ENCODE assay signal across 12 cellular contexts in genomic region chrX:71992711-71993110, GRCh38.
A peak's percentile ranks its signal among the peaks of the same experiment; 100 is the strongest.
DNase-seq lines count a peak whose midpoint lies in the region; ATAC-seq and TF ChIP-seq lines count a peak whose summit lies in the region.
"Had no signal": no experiment of that assay in that cellular context is flagged by ENCODE, and none has a peak within 500 bp of the region (broad histone marks: within the 10 kb centered on the region; RNA-seq: fewer than 3 reads in every experiment).

No MANE protein-coding gene starts in this region.

- H3K4me3 Mint-ChIP-seq in activated CD4-positive, alpha-beta T cell treated with anti-CD3 and anti-CD28 coated beads, Interleukin-2, amount 10 ng/mL, durations not matched to agents 7 days and 5 days: no peak overlapping the region
- peak overlapping the region; percentile 18 for H3K4me3 Mint-ChIP-seq in central memory CD8-positive, alpha-beta T cell

- ATAC-seq in central memory CD8-positive, alpha-beta T cell (replicated peaks; ENCODE audit: extremely low read depth, poor library complexity, severe bottlenecking): peak; percentile 97
- no peak for ATAC-seq in HG02759 (IDR thresholded peaks at IDR 0.05; ENCODE audit: unreplicated experiment)
- ATAC-seq in HG02938 (IDR thresholded peaks at IDR 0.05; ENCODE audit: unreplicated experiment): no peak
- no peak for ATAC-seq in HG02973 (IDR thresholded peaks at IDR 0.05; ENCODE audit: unreplicated experiment)
- ATAC-seq: right cardiac atrium had no signal

- peaks cover 9% of the 10 kb centered on the region for H3K27me3 Mint-ChIP-seq in activated CD4-positive, alpha-beta T cell treated with anti-CD3 and anti-CD28 coated beads, Interleukin-2, amount 10 ng/mL, durations not matched to agents 7 days and 5 days
- H3K27me3 Mint-ChIP-seq in central memory CD8-positive, alpha-beta T cell: no peaks in the 10 kb centered on the region

- POLR2A ChIA-PET in activated CD4-positive, alpha-beta T cell treated with anti-CD3 and anti-CD28 coated beads, Interleukin-2, amount 10 ng/mL, durations not matched to agents 7 days and 5 days (lab: Charles Lee): no interaction called here

- no peak overlapping the region for H3K4me3 ChIP-seq in GM12865 (ENCODE audit: low read depth, low read length)

- peak overlapping the region; percentile 78 for H3K27ac Mint-ChIP-seq in activated CD4-positive, alpha-beta T cell treated with anti-CD3 and anti-CD28 coated beads, Interleukin-2, amount 10 ng/mL, durations not matched to agents 7 days and 5 days
- peak overlapping the region; percentile 89 for H3K27ac Mint-ChIP-seq in central memory CD8-positive, alpha-beta T cell (ENCODE audit: low read depth)

- CTCF ChIA-PET in activated CD4-positive, alpha-beta T cell treated with anti-CD3 and anti-CD28 coated beads, Interleukin-2, amount 10 ng/mL, durations not matched to agents 7 days and 5 days (lab: Charles Lee): interaction anchor here (1.0 to 1.4 kb wide), 2 partner anchors 11 to 26 kb away, joined by 4 read pairs; no protein-coding TSS in a partner anchor

- peak; percentile 9 for DNase-seq in GM12865 (ENCODE audit: low read depth)
- DNase-seq in activated CD4-positive, alpha-beta T cell treated with anti-CD3 and anti-CD28 coated beads, Interleukin-2, amount 10 ng/mL, durations not matched to agents 7 days and 5 days: peak; percentile 50
- DNase-seq in central memory CD8-positive, alpha-beta T cell (ENCODE audit: low spot score in 2 of 2): peak; percentile 30 to 76
- peak; percentile 35 for DNase-seq in stimulated activated CD8-positive, alpha-beta memory T cell treated with anti-CD3 and anti-CD28 coated beads, Interleukin-12 subunit alpha, Interleukin-12 subunit beta, amount 100 ng/mL, for 4 hours (ENCODE audit: low read depth)
- DNase-seq in hepatic stellate cell (ENCODE audit: low spot score): no peak
- DNase-seq: C1 segment of cervical spinal cord, NCI-H1930, substantia nigra had no signal

- H3K4me1 Mint-ChIP-seq in activated CD4-positive, alpha-beta T cell treated with anti-CD3 and anti-CD28 coated beads, Interleukin-2, amount 10 ng/mL, durations not matched to agents 7 days and 5 days: peaks cover 16% of the 10 kb centered on the region
- peaks cover 43% of the 10 kb centered on the region for H3K4me1 Mint-ChIP-seq in central memory CD8-positive, alpha-beta T cell

- no peaks in the 10 kb centered on the region for H3K36me3 Mint-ChIP-seq in activated CD4-positive, alpha-beta T cell treated with anti-CD3 and anti-CD28 coated beads, Interleukin-2, amount 10 ng/mL, durations not matched to agents 7 days and 5 days (ENCODE audit: low read depth)
- peaks cover 4% of the 10 kb centered on the region for H3K36me3 Mint-ChIP-seq in central memory CD8-positive, alpha-beta T cell (ENCODE audit: insufficient read depth)

- no peak for TF ChIP-seq CTCF in GM12865 (IDR thresholded peaks at IDR 0.05; ENCODE audit: insufficient read depth, low read depth, low read length, missing control alignments)

- no peaks in the 10 kb centered on the region for H3K9me3 Mint-ChIP-seq in activated CD4-positive, alpha-beta T cell treated with anti-CD3 and anti-CD28 coated beads, Interleukin-2, amount 10 ng/mL, durations not matched to agents 7 days and 5 days
- H3K9me3 Mint-ChIP-seq in central memory CD8-positive, alpha-beta T cell: no peaks in the 10 kb centered on the region
